Comparison of ENCODE assay signal across 8 cellular contexts in genomic region chr6:150334790-150335783, GRCh38. TPM values are rescaled to one million over a fixed set of nuclear protein-coding genes. Genes with fewer than 3 reads are reported as not detected.
DNase-seq lines count a peak whose midpoint lies in the region; ATAC-seq and TF ChIP-seq lines count a peak whose summit lies in the region.

No MANE protein-coding gene starts in this region.

- peak; percentile 45 for ATAC-seq in activated B cell treated with CpG ODN at 0.5 μM for 24 hours (ENCODE audit: low read depth)
- no peak for ATAC-seq in HG02981 (IDR thresholded peaks at IDR 0.05; ENCODE audit: unreplicated experiment)
- ATAC-seq in HG02588 (IDR thresholded peaks at IDR 0.05; ENCODE audit: unreplicated experiment), result no peak

- CTCF ChIA-PET in activated B cell treated with CpG ODN at 0.5 μM for 24 hours (lab: Charles Lee), result interaction anchor here (0.7 to 4.6 kb wide), 4 partner anchors 28 to 265 kb away, joined by 3 to 56 read pairs (median 4); no protein-coding TSS in a partner anchor

- no peak overlapping the region for H3K4me3 ChIP-seq in MM.1S (ENCODE audit: low read length)

- no peak overlapping the region for H3K27ac ChIP-seq in MM.1S (ENCODE audit: low read length)

- intact Hi-C loops in activated B cell treated with CpG ODN at 0.5 μM for 24 hours (cut with micrococcal nuclease), result loop anchor here (1.0 to 2.0 kb wide), 3 partner anchors 255 to 480 kb away; no protein-coding TSS in a partner anchor

- peak; percentile 53 for TF ChIP-seq CTCF in MM.1S (IDR thresholded peaks at IDR 0.05; ENCODE audit: low read length)
- peak; percentile 68 for TF ChIP-seq CTCF in activated B cell treated with CpG ODN at 0.5 μM for 24 hours (IDR thresholded peaks at IDR 0.05)

- no peaks in the 10 kb centered on the region for H3K36me3 ChIP-seq in MM.1S (replicated peaks; ENCODE audit: insufficient read depth, low read length)

- no peaks in the 10 kb centered on the region for H3K9me3 Mint-ChIP-seq in activated B cell treated with CpG ODN at 0.5 μM for 24 hours

- no peak overlapping the region for H3K9ac ChIP-seq in MM.1S (ENCODE audit: low read length)

- no peaks in the 10 kb centered on the region for H3K4me1 ChIP-seq in MM.1S (ENCODE audit: low read length)

- no peak overlapping the region for H3K4me3 Mint-ChIP-seq in activated B cell treated with CpG ODN at 0.5 μM for 24 hours

- no peaks in the 10 kb centered on the region for H3K36me3 Mint-ChIP-seq in activated B cell treated with CpG ODN at 0.5 μM for 24 hours (ENCODE audit: low read depth)

- no peak overlapping the region for H2AFZ ChIP-seq in MM.1S (ENCODE audit: low read length)

- no peaks in the 10 kb centered on the region for H3K9me3 ChIP-seq in MM.1S (replicated peaks; ENCODE audit: insufficient read depth, low read length)

- POLR2A ChIA-PET in activated B cell treated with CpG ODN at 0.5 μM for 24 hours (lab: Charles Lee), result no interaction called here

- H3K9me2 ChIP-seq in MM.1S (replicated peaks; ENCODE audit: insufficient read depth, low read length), result no peaks in the 10 kb centered on the region

- no peak overlapping the region for H3K27ac Mint-ChIP-seq in activated B cell treated with CpG ODN at 0.5 μM for 24 hours

- H3K4me1 Mint-ChIP-seq in activated B cell treated with CpG ODN at 0.5 μM for 24 hours, result no peaks in the 10 kb centered on the region

- no peaks in the 10 kb centered on the region for H3F3A ChIP-seq in MM.1S (ENCODE audit: insufficient read depth, low read length)

- no peaks in the 10 kb centered on the region for H3K79me2 ChIP-seq in MM.1S (ENCODE audit: low read length)

- H4K20me1 ChIP-seq in MM.1S (ENCODE audit: insufficient read depth, low read length), result no peaks in the 10 kb centered on the region

- DNase-seq in stimulated activated CD4-positive, alpha-beta T cell treated with anti-CD3 and anti-CD28 coated beads, Interleukin-15, amount 100 ng/mL, for 24 hours, result peak; percentile 48
- DNase-seq in stimulated activated CD4-positive, alpha-beta T cell treated with anti-CD3 and anti-CD28 coated beads, Interleukin-4, amount 100 ng/mL, for 1 hour, result no peak
- peak; percentile 9 for DNase-seq in MM.1S
- DNase-seq in activated B cell treated with CpG ODN at 0.5 μM for 24 hours, result no peak
- DNase-seq in globus pallidus (ENCODE audit: low spot score), result peak; percentile 46
- peak; percentile 35 for DNase-seq in putamen (ENCODE audit: low spot score)

- no peaks in the 10 kb centered on the region for H3K27me3 ChIP-seq in MM.1S (replicated peaks; ENCODE audit: insufficient read depth, low read length)

- H3K27me3 Mint-ChIP-seq in activated B cell treated with CpG ODN at 0.5 μM for 24 hours, result peaks cover 11% of the 10 kb centered on the region

- no peak overlapping the region for H3K4me2 ChIP-seq in MM.1S (ENCODE audit: low read depth, low read length)

RNA-seq across cellular contexts. Expression of gene IYD, which starts 33.7 kb away (rescaled TPM):
- not detected in 2 replicates for total RNA-seq in activated B cell treated with CpG ODN at 0.5 μM for 24 hours

Comparison
In these comparisons a context has a peak if more than half of its experiments do, and no peak if none do; other contexts are left out.
1. DNase-seq: peak in stimulated activated CD4-positive, alpha-beta T cell treated with anti-CD3 and anti-CD28 coated beads, Interleukin-15, amount 100 ng/mL, for 24 hours (single experiment), MM.1S (single experiment), globus pallidus (single experiment) and putamen (single experiment); none in stimulated activated CD4-positive, alpha-beta T cell treated with anti-CD3 and anti-CD28 coated beads, Interleukin-4, amount 100 ng/mL, for 1 hour (single experiment) and activated B cell treated with CpG ODN at 0.5 μM for 24 hours (single experiment).